ENCODE assay signal across 24 cellular contexts in the genomic region with DNA sequence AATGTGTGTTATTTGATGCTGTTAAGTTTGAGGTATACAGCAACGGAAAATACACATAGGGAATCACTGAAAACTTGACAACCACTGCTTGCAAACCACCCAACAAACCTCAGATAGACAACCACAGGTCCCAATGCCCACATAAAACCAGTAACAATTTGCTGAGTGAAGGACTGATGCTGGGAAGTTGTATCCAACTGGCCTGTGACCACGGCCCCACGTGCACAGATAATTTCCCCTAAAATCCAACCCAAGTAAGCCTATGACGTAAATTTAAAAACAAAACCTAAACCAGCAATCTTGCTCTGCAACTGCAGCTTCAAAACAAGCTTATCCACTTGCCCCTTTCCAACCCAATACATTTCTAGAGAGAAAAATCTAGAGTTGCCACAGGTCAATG. TPM values are rescaled to one million over a fixed set of nuclear protein-coding genes. Genes with fewer than 3 reads are reported as not detected.
DNase-seq lines count a peak whose midpoint lies in the region; ATAC-seq and TF ChIP-seq lines count a peak whose summit lies in the region.
"Had no signal": no experiment of that assay in that cellular context is flagged by ENCODE, and none has a peak within 500 bp of the region (broad histone marks: within the 10 kb centered on the region; RNA-seq: fewer than 3 reads in every experiment).

No MANE protein-coding gene starts in this region.

- H3K4me3 Mint-ChIP-seq in activated T-helper 1 cell treated with anti-CD3 and anti-CD28 coated beads, Interleukin-12 subunit alpha, Interleukin-12 subunit beta, Interleukin-2, Interleukin-4 antibody, amounts not matched to agents 30 ng/mL and 10 ng/mL and 1 ng/mL, durations not matched to agents 14 hours and 24 hours and 36 hours, result peak overlapping the region; percentile 30
- H3K4me3 Mint-ChIP-seq: activated naive CD4-positive, alpha-beta T cell treated with anti-CD3 and anti-CD28 coated beads for 36 hours; T-helper 2 cell treated with Interferon-gamma antibody and Interleukin-4, amounts not matched to agents 5 μg/mL and 100 μg/mL, for 36 hours; type B pancreatic cell had no signal

- H3K9me3 ChIP-seq in heart left ventricle, result no peaks in the 10 kb centered on the region
- H3K9me3 ChIP-seq: A549, ovary had no signal

- no peaks in the 10 kb centered on the region for H3K36me3 ChIP-seq in heart left ventricle
- H3K36me3 ChIP-seq: ovary had no signal

- peaks cover 0 to 87% (median 48%) of the 10 kb centered on the region in 12 donors for H3K4me1 ChIP-seq in heart left ventricle

- peaks cover 75% of the 10 kb centered on the region for H3K4me1 Mint-ChIP-seq in activated T-helper 1 cell treated with anti-CD3 and anti-CD28 coated beads, Interleukin-12 subunit alpha, Interleukin-12 subunit beta, Interleukin-2, Interleukin-4 antibody, amounts not matched to agents 30 ng/mL and 10 ng/mL and 1 ng/mL, durations not matched to agents 14 hours and 24 hours and 36 hours (ENCODE audit: low read depth)

- intact Hi-C loops in heart left ventricle (cut with DNase I), result no loop called here
- intact Hi-C loops in left cardiac atrium (cut with DNase I), result loop anchor here in 1 of 2 donors (10.0 kb wide), 1 partner anchor 123 kb away; a partner anchor contains a TSS
- intact Hi-C loops in activated T-helper 1 cell treated with anti-CD3 and anti-CD28 coated beads, Interleukin-12 subunit alpha, Interleukin-12 subunit beta, Interleukin-2, Interleukin-4 antibody, amounts not matched to agents 30 ng/mL and 10 ng/mL and 1 ng/mL, durations not matched to agents 14 hours and 24 hours and 36 hours (cut with micrococcal nuclease), result no loop called here

- 91 to 94% (median 92%) methylated on average over 4 of the region's 4 CpGs for WGBS in heart left ventricle, 4 donors

- H3K27me3 Mint-ChIP-seq in activated T-helper 1 cell treated with anti-CD3 and anti-CD28 coated beads, Interleukin-12 subunit alpha, Interleukin-12 subunit beta, Interleukin-2, Interleukin-4 antibody, amounts not matched to agents 30 ng/mL and 10 ng/mL and 1 ng/mL, durations not matched to agents 14 hours and 24 hours and 36 hours (ENCODE audit: insufficient read depth), result no peaks in the 10 kb centered on the region
- H3K27me3 Mint-ChIP-seq: activated CD4-positive, alpha-beta T cell treated with anti-CD3 and anti-CD28 coated beads, Interleukin-2, amount 10 ng/mL, durations not matched to agents 24 days and 14 days had no signal

- peak overlapping the region in 11 of 12 donors; percentile 43 to 88 (median 63) for H3K27ac ChIP-seq in heart left ventricle
- H3K27ac ChIP-seq: A549, ovary, VCaP had no signal

- ATAC-seq in heart left ventricle, result peak in 1 of 4 donors; percentile 18
- no peak for ATAC-seq in left cardiac atrium
- ATAC-seq in HG02642 (IDR thresholded peaks at IDR 0.05; ENCODE audit: poor library complexity, unreplicated experiment), result no peak
- no peak for ATAC-seq in left lobe of liver
- ATAC-seq: A549; naive thymus-derived CD8-positive, alpha-beta T cell had no signal

- no peak overlapping the region for H3K4me3 ChIP-seq in heart left ventricle
- H3K4me3 ChIP-seq: A549, ovary had no signal

- DNase-seq in heart left ventricle (peak in 1 of 5 donors; percentile 40), left cardiac atrium (no peak), myocyte (ENCODE audit: low read depth) (peak; percentile 48), stromal cell of bone marrow (ENCODE audit: low read depth) (peak; percentile 42), NCI-H146 (lab: John Stamatoyannopoulos, UW) (no peak), left lobe of liver (ENCODE audit: low spot score) (no peak)
- no peak for DNase-seq in activated T-helper 1 cell treated with anti-CD3 and anti-CD28 coated beads, Interleukin-12 subunit alpha, Interleukin-12 subunit beta, Interleukin-2, Interleukin-4 antibody, amounts not matched to agents 30 ng/mL and 10 ng/mL and 1 ng/mL, durations not matched to agents 14 hours and 24 hours and 36 hours (ENCODE audit: low spot score)
- DNase-seq: activated CD4-positive, alpha-beta T cell treated with anti-CD3 and anti-CD28 coated beads, Interleukin-2, amount 10 ng/mL, durations not matched to agents 24 days and 14 days; activated naive CD4-positive, alpha-beta T cell treated with anti-CD3 and anti-CD28 coated beads for 36 hours; activated T-cell treated with anti-CD3 and anti-CD28 coated beads, Interleukin-2, amount 50 U/mL, for 48 hours; Calu3; caudate nucleus; dermis blood vessel endothelial cell; kidney glomerular epithelial cell; naive thymus-derived CD8-positive, alpha-beta T cell; NCI-H2081; NCI-H345; NCI-H82; ovary had no signal

- TF ChIP-seq CTCF in heart left ventricle (IDR thresholded peaks at IDR 0.05), result no peak

- no peaks in the 10 kb centered on the region for H3K9me3 Mint-ChIP-seq in activated T-helper 1 cell treated with anti-CD3 and anti-CD28 coated beads, Interleukin-12 subunit alpha, Interleukin-12 subunit beta, Interleukin-2, Interleukin-4 antibody, amounts not matched to agents 30 ng/mL and 10 ng/mL and 1 ng/mL, durations not matched to agents 14 hours and 24 hours and 36 hours
- H3K9me3 Mint-ChIP-seq: activated CD4-positive, alpha-beta T cell treated with anti-CD3 and anti-CD28 coated beads, Interleukin-2, amount 10 ng/mL, durations not matched to agents 24 days and 14 days; activated naive CD4-positive, alpha-beta T cell treated with anti-CD3 and anti-CD28 coated beads for 36 hours; naive thymus-derived CD8-positive, alpha-beta T cell; T-helper 2 cell treated with Interferon-gamma antibody and Interleukin-4, amounts not matched to agents 5 μg/mL and 100 μg/mL, for 36 hours; type B pancreatic cell had no signal

- H3K36me3 Mint-ChIP-seq in activated T-helper 1 cell treated with anti-CD3 and anti-CD28 coated beads, Interleukin-12 subunit alpha, Interleukin-12 subunit beta, Interleukin-2, Interleukin-4 antibody, amounts not matched to agents 30 ng/mL and 10 ng/mL and 1 ng/mL, durations not matched to agents 14 hours and 24 hours and 36 hours (ENCODE audit: low read depth), result no peaks in the 10 kb centered on the region
- H3K36me3 Mint-ChIP-seq: naive thymus-derived CD8-positive, alpha-beta T cell; type B pancreatic cell had no signal

- H3K27ac Mint-ChIP-seq in activated T-helper 1 cell treated with anti-CD3 and anti-CD28 coated beads, Interleukin-12 subunit alpha, Interleukin-12 subunit beta, Interleukin-2, Interleukin-4 antibody, amounts not matched to agents 30 ng/mL and 10 ng/mL and 1 ng/mL, durations not matched to agents 14 hours and 24 hours and 36 hours, result no peak overlapping the region
- H3K27ac Mint-ChIP-seq: activated naive CD4-positive, alpha-beta T cell treated with anti-CD3 and anti-CD28 coated beads for 36 hours; T-helper 2 cell treated with Interferon-gamma antibody and Interleukin-4, amounts not matched to agents 5 μg/mL and 100 μg/mL, for 36 hours; type B pancreatic cell had no signal

- H3K27me3 ChIP-seq in heart left ventricle, result no peaks in the 10 kb centered on the region
- H3K27me3 ChIP-seq: ovary had no signal

- no peak for TF ChIP-seq POLR2A in heart left ventricle (IDR thresholded peaks at IDR 0.05)

RNA-seq across cellular contexts. Expression of a gene that starts 28.0 kb away (rescaled TPM):
- total RNA-seq in heart left ventricle, result 10 to 100 TPM; 32.1 to 58.9 (median 49.3) TPM
- polyA plus RNA-seq in heart left ventricle, result 1 to 10 TPM; 4.3 to 9.0 TPM
- total RNA-seq in left cardiac atrium, result 10 to 100 TPM; 40.4 to 40.6 TPM
- 98.2 and 111 TPM in 2 replicates for total RNA-seq in activated T-helper 1 cell treated with anti-CD3 and anti-CD28 coated beads, Interleukin-12 subunit alpha, Interleukin-12 subunit beta, Interleukin-2, Interleukin-4 antibody, amounts not matched to agents 30 ng/mL and 10 ng/mL and 1 ng/mL, durations not matched to agents 14 hours and 24 hours and 36 hours
- 24.6 and 43.5 TPM in 2 replicates for total RNA-seq in myocyte
- 17.7 TPM for polyA plus RNA-seq in myocyte (2012)
- total RNA-seq in left lobe of liver, result 15.1 TPM

Comparison
In these comparisons a context has a peak if more than half of its experiments do, and no peak if none do; other contexts are left out.
1. DNase-seq: peak in myocyte (single experiment) and stromal cell of bone marrow (single experiment); none in left cardiac atrium (single experiment), activated T-helper 1 cell treated with anti-CD3 and anti-CD28 coated beads, Interleukin-12 subunit alpha, Interleukin-12 subunit beta, Interleukin-2, Interleukin-4 antibody, amounts not matched to agents 30 ng/mL and 10 ng/mL and 1 ng/mL, durations not matched to agents 14 hours and 24 hours and 36 hours (single experiment), NCI-H146 (single experiment) and left lobe of liver (single experiment).